8 cellular contexts compared by ENCODE assay signal in genomic region chr19:29587518-29587986, GRCh38. TPM values are rescaled to one million over a fixed set of nuclear protein-coding genes. Genes with fewer than 3 reads are reported as not detected.
DNase-seq lines count a peak whose midpoint lies in the region; TF ChIP-seq lines count a peak whose summit lies in the region.

No MANE protein-coding gene starts in this region.

- peaks cover 3% of the 10 kb centered on the region for H3K36me3 Mint-ChIP-seq in activated T-helper 2 cell treated with anti-CD3 and anti-CD28 coated beads, Interferon-gamma antibody, Interleukin-2, Interleukin-4, amounts not matched to agents 10 μg/mL and 5 μg/mL and 100 μg/mL, durations not matched to agents 14 hours and 24 hours and 36 hours (ENCODE audit: low read depth)

- H3K4me1 Mint-ChIP-seq in activated T-helper 2 cell treated with anti-CD3 and anti-CD28 coated beads, Interferon-gamma antibody, Interleukin-2, Interleukin-4, amounts not matched to agents 10 μg/mL and 5 μg/mL and 100 μg/mL, durations not matched to agents 14 hours and 24 hours and 36 hours (ENCODE audit: low read depth): peaks cover 27% of the 10 kb centered on the region

- peak overlapping the region; percentile 62 for H3K27ac Mint-ChIP-seq in activated T-helper 2 cell treated with anti-CD3 and anti-CD28 coated beads, Interferon-gamma antibody, Interleukin-2, Interleukin-4, amounts not matched to agents 10 μg/mL and 5 μg/mL and 100 μg/mL, durations not matched to agents 14 hours and 24 hours and 36 hours

- H3K27me3 Mint-ChIP-seq in activated T-helper 2 cell treated with anti-CD3 and anti-CD28 coated beads, Interferon-gamma antibody, Interleukin-2, Interleukin-4, amounts not matched to agents 10 μg/mL and 5 μg/mL and 100 μg/mL, durations not matched to agents 14 hours and 24 hours and 36 hours (ENCODE audit: low read depth): peaks cover 21% of the 10 kb centered on the region

- peak; percentile 40 for DNase-seq in GM20000 (ENCODE audit: low spot score)
- peak; percentile 41 for DNase-seq in HK-2 (ENCODE audit: unreplicated experiment)
- peak; percentile 74 for DNase-seq in activated T-helper 2 cell treated with anti-CD3 and anti-CD28 coated beads, Interferon-gamma antibody, Interleukin-2, Interleukin-4, amounts not matched to agents 10 μg/mL and 5 μg/mL and 100 μg/mL, durations not matched to agents 14 hours and 24 hours and 36 hours (ENCODE audit: low spot score)
- peak; percentile 22 to 57 (median 23) for DNase-seq in stimulated activated CD4-positive, alpha-beta T cell treated with anti-CD3 and anti-CD28 coated beads, TNF-alpha, amount 100 ng/mL, for 24 hours (ENCODE audit: low read depth in 3 of 3)
- DNase-seq in SKM-1 (lab: John Stamatoyannopoulos, UW; ENCODE audit: unreplicated experiment): no peak
- no peak for DNase-seq in HPDE6-E6E7 (ENCODE audit: extremely low spot score)
- DNase-seq in ecto neural progenitor cell (ENCODE audit: low spot score): no peak
- no peak for DNase-seq in AML-193 (lab: John Stamatoyannopoulos, UW)

- peaks cover 3% of the 10 kb centered on the region for H3K9me3 Mint-ChIP-seq in activated T-helper 2 cell treated with anti-CD3 and anti-CD28 coated beads, Interferon-gamma antibody, Interleukin-2, Interleukin-4, amounts not matched to agents 10 μg/mL and 5 μg/mL and 100 μg/mL, durations not matched to agents 14 hours and 24 hours and 36 hours

- no peak for TF ChIP-seq CTCF in GM20000 (IDR thresholded peaks at IDR 0.05; ENCODE audit: extremely low read depth, missing control alignments)

- intact Hi-C loops in activated T-helper 2 cell treated with anti-CD3 and anti-CD28 coated beads, Interferon-gamma antibody, Interleukin-2, Interleukin-4, amounts not matched to agents 10 μg/mL and 5 μg/mL and 100 μg/mL, durations not matched to agents 14 hours and 24 hours and 36 hours (cut with micrococcal nuclease): loop anchor here (1.0 to 5.0 kb wide), 4 partner anchors 11 to 375 kb away; partner anchors contain the start of genes UQCRFS1 and VSTM2B

- H3K4me3 Mint-ChIP-seq in activated T-helper 2 cell treated with anti-CD3 and anti-CD28 coated beads, Interferon-gamma antibody, Interleukin-2, Interleukin-4, amounts not matched to agents 10 μg/mL and 5 μg/mL and 100 μg/mL, durations not matched to agents 14 hours and 24 hours and 36 hours (ENCODE audit: low read depth): no peak overlapping the region

RNA-seq across cellular contexts. Expression of gene POP4, which starts 18.5 kb away (rescaled TPM):
- total RNA-seq in activated T-helper 2 cell treated with anti-CD3 and anti-CD28 coated beads, Interferon-gamma antibody, Interleukin-2, Interleukin-4, amounts not matched to agents 10 μg/mL and 5 μg/mL and 100 μg/mL, durations not matched to agents 14 hours and 24 hours and 36 hours: 104 and 105 TPM in 2 replicates

Comparison
In these comparisons a context has a peak if more than half of its experiments do, and no peak if none do; other contexts are left out.
1. DNase-seq: peak in GM20000 (single experiment), HK-2 (single experiment), activated T-helper 2 cell treated with anti-CD3 and anti-CD28 coated beads, Interferon-gamma antibody, Interleukin-2, Interleukin-4, amounts not matched to agents 10 μg/mL and 5 μg/mL and 100 μg/mL, durations not matched to agents 14 hours and 24 hours and 36 hours (single experiment) and stimulated activated CD4-positive, alpha-beta T cell treated with anti-CD3 and anti-CD28 coated beads, TNF-alpha, amount 100 ng/mL, for 24 hours (3 of 3); none in SKM-1 (single experiment), HPDE6-E6E7 (single experiment), ecto neural progenitor cell (single experiment) and AML-193 (0 of 2).